Comparison of ENCODE assay signal across 8 cellular contexts in genomic region chr11:64207247-64208085, GRCh38. TPM values are rescaled to one million over a fixed set of nuclear protein-coding genes. Genes with fewer than 3 reads are reported as not detected.
DNase-seq lines count a peak whose midpoint lies in the region; ATAC-seq, FAIRE-seq and TF ChIP-seq lines count a peak whose summit lies in the region.

No MANE protein-coding gene starts in this region.

- peak overlapping the region; percentile 34 for H3K4me3 Mint-ChIP-seq in HFFc6

- H3K27ac Mint-ChIP-seq in HFFc6, result peak overlapping the region; percentile 87

- CTCF ChIA-PET in OCI-LY7 (lab: Charles Lee; ENCODE audit: unreplicated experiment), result interaction anchor here (0.6 to 2.5 kb wide), 5 partner anchors 19 to 241 kb away, joined by 3 to 9 read pairs (median 3); partner anchors contain the start of genes NUDT22, PRDX5, TRMT112 and TRPT1

- no peak for TF ChIP-seq CTCF in HFFc6 (IDR thresholded peaks at IDR 0.05)
- TF ChIP-seq CTCF in OCI-LY7 (conservative IDR thresholded peaks at IDR 0.05; ENCODE audit: low read length), result no peak

- no peak for FAIRE-seq in urothelium cell line (lab: Jason Lieb, UNC)

- intact Hi-C loops in OCI-LY7 (cut with micrococcal nuclease; ENCODE audit: unreplicated experiment), result loop anchor here (1.0 to 2.0 kb wide), 3 partner anchors 19 to 33 kb away; partner anchors contain the start of genes FKBP2, NUDT22 and TRPT1
- intact Hi-C loops in Right ventricle myocardium inferior (cut with DNase I), result no loop called here

- H3K9me3 ChIP-seq in OCI-LY7 (ENCODE audit: low read length), result no peaks in the 10 kb centered on the region

- H3K9me3 Mint-ChIP-seq in HFFc6, result no peaks in the 10 kb centered on the region

- peaks cover 17% of the 10 kb centered on the region; the same call in 1 of the 2 replicates for H3K79me2 ChIP-seq in OCI-LY7 (ENCODE audit: insufficient read depth, low read depth, low read length)

- H4K20me1 ChIP-seq in OCI-LY7 (ENCODE audit: insufficient read depth, low read length), result no peaks in the 10 kb centered on the region

- POLR2A ChIA-PET in OCI-LY7 (lab: Charles Lee), result interaction anchor here (0.6 to 5.1 kb wide), 18 partner anchors 7 to 1407 kb away, joined by 3 to 29 read pairs (median 4); partner anchors contain the start of genes BAD, FKBP2, NUDT22 and STIP1

- peaks cover 2% of the 10 kb centered on the region for H3K27me3 Mint-ChIP-seq in HFFc6 (ENCODE audit: insufficient read depth)

- H3K4me1 Mint-ChIP-seq in HFFc6 (ENCODE audit: low read depth), result peaks cover 22% of the 10 kb centered on the region

- BruUV-seq in OCI-LY7 (replicated peaks; lab: Mats Ljungman, UMichigan), result TSS peak; percentile 92

- DNase-seq in GM04503 (ENCODE audit: low read depth) (peak; percentile 65), HFFc6 (peak; percentile 73), OCI-LY7 (ENCODE audit: low spot score) (peak; percentile 90), Right ventricle myocardium inferior (ENCODE audit: missing footprints) (peak; percentile 89), globus pallidus (ENCODE audit: low spot score) (no peak), urothelium cell line (ENCODE audit: low spot score) (no peak)
- DNase-seq in activated T-helper 1 cell treated with anti-CD3 and anti-CD28 coated beads, Interleukin-2, amount 50 U/mL, for 16 hours (ENCODE audit: low read depth in 1 of 2, low spot score in 1 of 2), result peak; percentile 29 to 67
- peak; percentile 61 to 70 for DNase-seq in stimulated activated CD4-positive, alpha-beta T cell treated with anti-CD3 and anti-CD28 coated beads, Interleukin-12 subunit alpha, Interleukin-12 subunit beta, amount 100 ng/mL, for 24 hours (ENCODE audit: low read depth in 2 of 2)

- H3K36me3 ChIP-seq in OCI-LY7 (ENCODE audit: insufficient read depth, low read length), result peaks cover 86% of the 10 kb centered on the region

- no peak overlapping the region for H2AFZ ChIP-seq in OCI-LY7 (ENCODE audit: low read length)

- H3K36me3 Mint-ChIP-seq in HFFc6 (ENCODE audit: low read depth), result peaks cover 16% of the 10 kb centered on the region

- H3K4me3 ChIP-seq in OCI-LY7 (ENCODE audit: low read depth, low read length, poor library complexity, severe bottlenecking), result peak overlapping the region; percentile 80

- peak overlapping the region; percentile 96 for H3K27ac ChIP-seq in OCI-LY7 (ENCODE audit: low read depth, low read length, poor library complexity, severe bottlenecking)

- no peaks in the 10 kb centered on the region for H3K9me2 ChIP-seq in OCI-LY7 (ENCODE audit: insufficient read depth, low read length)

- peaks cover 35% of the 10 kb centered on the region for H3K4me1 ChIP-seq in OCI-LY7 (ENCODE audit: insufficient read depth, low read length, poor library complexity, severe bottlenecking)

- peak overlapping the region; percentile 92 for H3K4me2 ChIP-seq in OCI-LY7 (ENCODE audit: low read length)

- ATAC-seq in Right ventricle myocardium inferior, result peak; percentile 69

RNA-seq across cellular contexts. Expression of gene FERMT3, which starts 0.9 kb away (rescaled TPM):
- total RNA-seq in HFFc6 (2021; fragmentation: NEBNext Ultra II Directional; extraction: Animal tissue kit (Norgen Biotek cat#: 25700)), result 1 to 10 TPM; 1.2 to 2.8 (median 1.7) TPM
- 116 and 120 TPM in 2 replicates for total RNA-seq in OCI-LY7 (2014; rRNA removed; shearing (Covaris generic))
- total RNA-seq in OCI-LY7 (2022) (167 and 201 TPM in 2 replicates), Right ventricle myocardium inferior (9.6 TPM)

RNA-seq across cellular contexts. Expression of gene TRPT1, which starts 18.5 kb away (rescaled TPM):
- total RNA-seq in HFFc6 (2021; fragmentation: NEBNext Ultra II Directional; extraction: Animal tissue kit (Norgen Biotek cat#: 25700)), result 10 to 100 TPM; 32.6 to 41.1 (median 39.7) TPM
- 35.7 and 49.0 TPM in 2 replicates for total RNA-seq in OCI-LY7 (2014; rRNA removed; shearing (Covaris generic))
- total RNA-seq in OCI-LY7 (2022), result 40.1 and 40.6 TPM in 2 replicates
- total RNA-seq in Right ventricle myocardium inferior, result 71.9 TPM

RNA-seq across cellular contexts. Expression of gene NUDT22, which starts 18.6 kb away (rescaled TPM):
- 10 to 100 TPM; 46.6 to 57.7 (median 53.7) TPM for total RNA-seq in HFFc6 (2021; fragmentation: NEBNext Ultra II Directional; extraction: Animal tissue kit (Norgen Biotek cat#: 25700))
- 54.6 and 81.4 TPM in 2 replicates for total RNA-seq in OCI-LY7 (2014; rRNA removed; shearing (Covaris generic))
- 98.4 and 100 TPM in 2 replicates for total RNA-seq in OCI-LY7 (2022)
- total RNA-seq in Right ventricle myocardium inferior, result 66.4 TPM

RNA-seq across cellular contexts. Expression of gene STIP1, which starts 21.5 kb away (rescaled TPM):
- 100 to 1,000 TPM; 203 to 259 (median 210) TPM for total RNA-seq in HFFc6 (2021; fragmentation: NEBNext Ultra II Directional; extraction: Animal tissue kit (Norgen Biotek cat#: 25700))
- 271 and 309 TPM in 2 replicates for total RNA-seq in OCI-LY7 (2014; rRNA removed; shearing (Covaris generic))
- total RNA-seq in OCI-LY7 (2022) (186 and 240 TPM in 2 replicates), Right ventricle myocardium inferior (124 TPM)

RNA-seq across cellular contexts. Expression of gene DNAJC4, which starts 22.9 kb away (rescaled TPM):
- 10 to 100 TPM; 21.7 to 29.5 (median 23.2) TPM for total RNA-seq in HFFc6 (2021; fragmentation: NEBNext Ultra II Directional; extraction: Animal tissue kit (Norgen Biotek cat#: 25700))
- total RNA-seq in OCI-LY7 (2014; rRNA removed; shearing (Covaris generic)), result 14.1 and 19.2 TPM in 2 replicates
- total RNA-seq in OCI-LY7 (2022), result 42.4 and 56.0 TPM in 2 replicates
- total RNA-seq in Right ventricle myocardium inferior, result 53.5 TPM

Comparison
In these comparisons a context has a peak if more than half of its experiments do, and no peak if none do; other contexts are left out.
1. DNase-seq: peak in GM04503 (single experiment), HFFc6 (single experiment), OCI-LY7 (single experiment), activated T-helper 1 cell treated with anti-CD3 and anti-CD28 coated beads, Interleukin-2, amount 50 U/mL, for 16 hours (2 of 2), Right ventricle myocardium inferior (single experiment) and stimulated activated CD4-positive, alpha-beta T cell treated with anti-CD3 and anti-CD28 coated beads, Interleukin-12 subunit alpha, Interleukin-12 subunit beta, amount 100 ng/mL, for 24 hours (2 of 2); none in globus pallidus (single experiment) and urothelium cell line (single experiment).
2. RNA of gene FERMT3, which starts 0.9 kb away (total RNA-seq): 116 to 201 TPM in OCI-LY7; 9.6 TPM in Right ventricle myocardium inferior (single experiment) and 1.2 to 2.8 TPM in HFFc6; every median in the first group is over 10 times any median in the second.